ENCODE assay signal across 24 cellular contexts in genomic region chr5:9496801-9497200, GRCh38.
"Had no signal": no experiment of that assay in that cellular context is flagged by ENCODE, and none has a peak within 500 bp of the region (broad histone marks: within the 10 kb centered on the region; RNA-seq: fewer than 3 reads in every experiment).

No MANE protein-coding gene starts in this region.

- ATAC-seq: effector memory CD8-positive, alpha-beta T cell; esophagus mucosa; foreskin keratinocyte; gastrocnemius medialis; gastroesophageal sphincter had no signal

- H3K4me3 Mint-ChIP-seq: dendritic cell treated with granulocyte-macrophage colony-stimulating factor and Interleukin-4, amounts not matched to agents 40 ng/mL and 50 ng/mL, for 4 days; effector memory CD8-positive, alpha-beta T cell; endodermal cell had no signal

- H3K36me3 ChIP-seq: colonic mucosa, esophagus squamous epithelium, gastrocnemius medialis, gastroesophageal sphincter, heart left ventricle, heart right ventricle had no signal

- H3K27me3 Mint-ChIP-seq: dendritic cell treated with granulocyte-macrophage colony-stimulating factor and Interleukin-4, amounts not matched to agents 40 ng/mL and 50 ng/mL, for 4 days; effector memory CD8-positive, alpha-beta T cell had no signal

- H3K9me3 ChIP-seq: colonic mucosa, esophagus squamous epithelium, gastrocnemius medialis, gastroesophageal sphincter, heart left ventricle, heart right ventricle had no signal

- DNase-seq: colonic mucosa; cortex of kidney; dermis blood vessel endothelial cell; dorsolateral prefrontal cortex; effector CD4-positive, alpha-beta T cell; effector CD8-positive, alpha-beta T cell; effector memory CD4-positive, alpha-beta T cell; effector memory CD8-positive, alpha-beta T cell; endodermal cell; erythroblast; esophagus squamous epithelium; foreskin fibroblast; foreskin keratinocyte; foreskin melanocyte; gastrocnemius medialis; glutamatergic neuron; head of caudate nucleus; heart left ventricle; heart right ventricle had no signal

- H3K27ac Mint-ChIP-seq: dendritic cell treated with granulocyte-macrophage colony-stimulating factor and Interleukin-4, amounts not matched to agents 40 ng/mL and 50 ng/mL, for 4 days; effector memory CD8-positive, alpha-beta T cell; endodermal cell had no signal

- H3K27ac ChIP-seq: colonic mucosa, coronary artery, dorsolateral prefrontal cortex, epithelial cell of prostate, esophagus squamous epithelium, foreskin keratinocyte, gastrocnemius medialis, gastroesophageal sphincter, heart left ventricle, heart right ventricle had no signal

- H3K27me3 ChIP-seq: colonic mucosa, dorsolateral prefrontal cortex, esophagus squamous epithelium, foreskin keratinocyte, gastrocnemius medialis, gastroesophageal sphincter, heart left ventricle, heart right ventricle had no signal

- H3K4me1 ChIP-seq: colonic mucosa, esophagus squamous epithelium, foreskin keratinocyte, gastrocnemius medialis, gastroesophageal sphincter had no signal

- H3K4me3 ChIP-seq: colonic mucosa, coronary artery, dorsolateral prefrontal cortex, esophagus squamous epithelium, gastrocnemius medialis, gastroesophageal sphincter, heart left ventricle, heart right ventricle had no signal

- H3K9me3 Mint-ChIP-seq: dendritic cell treated with granulocyte-macrophage colony-stimulating factor and Interleukin-4, amounts not matched to agents 40 ng/mL and 50 ng/mL, for 4 days; endodermal cell had no signal
